Comparison of ENCODE assay signal across 1 cellular context in the genomic region with DNA sequence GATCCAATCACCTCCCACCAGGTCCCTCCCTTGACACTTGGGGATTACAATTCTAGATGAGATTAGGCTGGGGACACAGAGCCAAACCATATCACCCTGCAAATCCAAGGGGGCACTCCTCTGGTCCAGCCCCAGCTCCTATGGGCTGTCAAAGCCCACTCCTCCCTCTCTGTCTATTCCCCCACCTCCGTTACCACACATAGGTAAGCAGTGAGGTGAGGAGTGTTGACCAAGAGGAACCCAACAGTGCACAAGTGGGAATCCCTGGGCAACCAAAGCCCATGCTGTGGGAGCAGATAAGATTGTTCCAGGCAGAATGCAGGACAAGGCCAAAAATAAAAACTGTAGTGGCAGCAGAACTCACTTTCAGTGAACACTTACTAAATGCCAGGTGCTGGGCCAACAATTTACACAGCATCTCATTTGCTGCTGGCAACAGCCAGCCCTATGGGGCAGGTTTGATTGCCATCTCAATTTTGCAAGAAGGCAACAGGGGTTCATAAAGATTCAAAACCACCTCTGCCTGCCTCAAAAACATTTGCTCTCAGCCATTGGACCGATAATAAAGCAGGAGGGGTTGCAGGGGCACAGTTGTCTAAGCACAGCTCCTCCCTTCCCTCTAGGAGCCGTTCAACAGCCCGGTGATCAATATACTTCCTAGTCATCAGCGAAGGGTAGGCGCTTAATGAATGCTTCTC.
TF ChIP-seq lines count a peak whose summit lies in the region.

No MANE protein-coding gene starts in this region.

TF ChIP-seq in SK-N-SH treated with all-trans-retinoic acid at 6 μM for 48 hours, 23 proteins besides CTCF, POLR2A, EP300 and RAD21 (continued from another document):
- TF ChIP-seq, protein P1, sequence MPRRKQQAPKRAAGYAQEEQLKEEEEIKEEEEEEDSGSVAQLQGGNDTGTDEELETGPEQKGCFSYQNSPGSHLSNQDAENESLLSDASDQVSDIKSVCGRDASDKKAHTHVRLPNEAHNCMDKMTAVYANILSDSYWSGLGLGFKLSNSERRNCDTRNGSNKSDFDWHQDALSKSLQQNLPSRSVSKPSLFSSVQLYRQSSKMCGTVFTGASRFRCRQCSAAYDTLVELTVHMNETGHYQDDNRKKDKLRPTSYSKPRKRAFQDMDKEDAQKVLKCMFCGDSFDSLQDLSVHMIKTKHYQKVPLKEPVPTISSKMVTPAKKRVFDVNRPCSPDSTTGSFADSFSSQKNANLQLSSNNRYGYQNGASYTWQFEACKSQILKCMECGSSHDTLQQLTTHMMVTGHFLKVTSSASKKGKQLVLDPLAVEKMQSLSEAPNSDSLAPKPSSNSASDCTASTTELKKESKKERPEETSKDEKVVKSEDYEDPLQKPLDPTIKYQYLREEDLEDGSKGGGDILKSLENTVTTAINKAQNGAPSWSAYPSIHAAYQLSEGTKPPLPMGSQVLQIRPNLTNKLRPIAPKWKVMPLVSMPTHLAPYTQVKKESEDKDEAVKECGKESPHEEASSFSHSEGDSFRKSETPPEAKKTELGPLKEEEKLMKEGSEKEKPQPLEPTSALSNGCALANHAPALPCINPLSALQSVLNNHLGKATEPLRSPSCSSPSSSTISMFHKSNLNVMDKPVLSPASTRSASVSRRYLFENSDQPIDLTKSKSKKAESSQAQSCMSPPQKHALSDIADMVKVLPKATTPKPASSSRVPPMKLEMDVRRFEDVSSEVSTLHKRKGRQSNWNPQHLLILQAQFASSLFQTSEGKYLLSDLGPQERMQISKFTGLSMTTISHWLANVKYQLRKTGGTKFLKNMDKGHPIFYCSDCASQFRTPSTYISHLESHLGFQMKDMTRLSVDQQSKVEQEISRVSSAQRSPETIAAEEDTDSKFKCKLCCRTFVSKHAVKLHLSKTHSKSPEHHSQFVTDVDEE (CRISPR knock-in tag; IDR thresholded peaks at IDR 0.05) = no peak
- TF ChIP-seq ZFP30 (CRISPR knock-in tag; IDR thresholded peaks at IDR 0.05) (no peak), ZNF70 (CRISPR knock-in tag; IDR thresholded peaks at IDR 0.05) (no peak), ISL1 (CRISPR knock-in tag; IDR thresholded peaks at IDR 0.05) (no peak), OSR1 (CRISPR knock-in tag; IDR thresholded peaks at IDR 0.05) (no peak), ZFP3 (CRISPR knock-in tag; IDR thresholded peaks at IDR 0.05) (no peak), PPARA (CRISPR knock-in tag; IDR thresholded peaks at IDR 0.05; ENCODE audit: borderline replicate concordance) (no peak)
- TF ChIP-seq, protein P2, sequence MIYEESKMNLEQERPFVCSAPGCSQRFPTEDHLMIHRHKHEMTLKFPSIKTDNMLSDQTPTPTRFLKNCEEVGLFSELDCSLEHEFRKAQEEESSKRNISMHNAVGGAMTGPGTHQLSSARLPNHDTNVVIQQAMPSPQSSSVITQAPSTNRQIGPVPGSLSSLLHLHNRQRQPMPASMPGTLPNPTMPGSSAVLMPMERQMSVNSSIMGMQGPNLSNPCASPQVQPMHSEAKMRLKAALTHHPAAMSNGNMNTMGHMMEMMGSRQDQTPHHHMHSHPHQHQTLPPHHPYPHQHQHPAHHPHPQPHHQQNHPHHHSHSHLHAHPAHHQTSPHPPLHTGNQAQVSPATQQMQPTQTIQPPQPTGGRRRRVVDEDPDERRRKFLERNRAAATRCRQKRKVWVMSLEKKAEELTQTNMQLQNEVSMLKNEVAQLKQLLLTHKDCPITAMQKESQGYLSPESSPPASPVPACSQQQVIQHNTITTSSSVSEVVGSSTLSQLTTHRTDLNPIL (CRISPR knock-in tag; IDR thresholded peaks at IDR 0.05; ENCODE audit: low read depth) = no peak
TF ChIP-seq in SK-N-SH treated with all-trans-retinoic acid at 6 μM for 48 hours: peak in this region for 0.
